In the genomic region with DNA sequence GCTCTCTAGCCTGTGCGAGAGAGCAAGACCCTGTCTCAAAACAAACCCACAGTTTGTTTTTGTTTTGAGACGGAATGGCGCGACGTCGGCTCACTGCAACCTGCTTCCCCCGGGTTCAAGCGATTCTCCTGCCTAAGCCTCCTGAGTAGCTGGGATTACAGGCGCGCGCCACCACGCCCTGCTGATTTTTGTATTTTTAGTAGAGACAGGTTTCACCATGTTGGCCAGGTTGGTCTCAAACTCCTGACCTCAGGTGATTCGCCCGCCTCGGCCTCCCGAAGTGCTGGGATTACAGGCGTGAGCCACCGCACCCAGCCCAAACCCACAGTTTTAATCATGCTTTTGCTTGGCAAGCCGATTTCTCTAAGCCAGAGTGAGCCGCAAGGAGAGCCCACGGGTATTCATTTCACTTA, we compare ENCODE assay signal across 8 cellular contexts. TPM values are rescaled to one million over a fixed set of nuclear protein-coding genes. Genes with fewer than 3 reads are reported as not detected.
A peak's percentile ranks its signal among the peaks of the same experiment; 100 is the strongest.
DNase-seq lines count a peak whose midpoint lies in the region; ATAC-seq and TF ChIP-seq lines count a peak whose summit lies in the region.
"Not testable (repeated sequence)": the region's sequence is repeated elsewhere in the genome, so short reads cannot be mapped to it uniquely, and the experiment has no call there.

No MANE protein-coding gene starts in this region.

- H3K4me3 ChIP-seq in GM06990 (replicated peaks; ENCODE audit: low read depth, low read length) = peak overlapping the region; percentile 90
- H3K4me3 ChIP-seq in LNCaP clone FGC (ENCODE audit: low read depth, low read length) = peak overlapping the region; percentile 76
- H3K4me3 ChIP-seq in mammary epithelial cell (replicated peaks in 1 of 3; ENCODE audit: insufficient read depth in 1 of 3, low read depth in 2 of 3, low read length in 3 of 3) = peak overlapping the region; percentile 88 to 92 (median 91)
- peak overlapping the region; percentile 91 for H3K4me3 ChIP-seq in foreskin fibroblast (ENCODE audit: low read depth in 1 of 2, low read length in 2 of 2)
- H3K4me3 ChIP-seq in gastrocnemius medialis = peak overlapping the region; percentile 92 to 98 (median 95)
- peak overlapping the region; percentile 77 to 89 for H3K4me3 ChIP-seq in vagina

- not testable (repeated sequence) for H3K36me3 ChIP-seq in GM06990 (ENCODE audit: control insufficient read depth, insufficient read depth, low read length); mammary epithelial cell (ENCODE audit: insufficient read depth, low read length); gastrocnemius medialis; vagina

- H3K27ac ChIP-seq in mammary epithelial cell (ENCODE audit: insufficient read depth, low read depth, low read length) = peak overlapping the region; percentile 39
- peak overlapping the region; percentile 89 to 95 (median 92) for H3K27ac ChIP-seq in gastrocnemius medialis
- peak overlapping the region; percentile 87 for H3K27ac ChIP-seq in vagina

- H3K4me1 ChIP-seq in mammary epithelial cell (ENCODE audit: insufficient read depth, low read length) = not testable (repeated sequence)
- H3K4me1 ChIP-seq in gastrocnemius medialis (peaks cover 5 to 13% of the 10 kb centered on the region in 2 donors), vagina (peaks cover 14% of the 10 kb centered on the region)

- not testable (repeated sequence) for TF ChIP-seq POLR2A in gastrocnemius medialis (IDR thresholded peaks at IDR 0.05); vagina (IDR thresholded peaks at IDR 0.05)

- H3K27me3 Mint-ChIP-seq in activated CD4-positive, alpha-beta memory T cell treated with anti-CD3 and anti-CD28 coated beads for 36 hours; mesothelial cell of epicardium (ENCODE audit: low read depth): not testable (repeated sequence)

- dilution Hi-C loops in mammary epithelial cell (cut with HindIII; ENCODE audit: low sequenced_read_pairs) = loop anchor here (5.0 kb wide), 1 partner anchor 38 kb away; no protein-coding TSS in a partner anchor

- H3K36me3 Mint-ChIP-seq in activated CD4-positive, alpha-beta memory T cell treated with anti-CD3 and anti-CD28 coated beads for 36 hours; mesothelial cell of epicardium: not testable (repeated sequence)

- not testable (repeated sequence) for H4K20me1 ChIP-seq in mammary epithelial cell (ENCODE audit: insufficient read depth, low read length)

- not testable (repeated sequence) for ATAC-seq in gastrocnemius medialis

- CTCF ChIA-PET in activated CD4-positive, alpha-beta memory T cell treated with anti-CD3 and anti-CD28 coated beads for 36 hours (lab: Charles Lee) = interaction anchor here (0.6 to 3.7 kb wide), 22 partner anchors 9 to 241 kb away, joined by 3 to 33 read pairs (median 6); a partner anchor contains a TSS
- CTCF ChIA-PET in mammary epithelial cell (lab: Charles Lee; ENCODE audit: low non-redundant PET) = interaction anchor here (0.5 to 1.2 kb wide), 3 partner anchors 19 to 111 kb away, joined by 3 to 7 read pairs (median 4); a partner anchor contains a TSS

- H2AFZ ChIP-seq in mammary epithelial cell (ENCODE audit: low read depth, low read length) = peak overlapping the region; percentile 97

- peak overlapping the region; percentile 95 for H3K4me3 Mint-ChIP-seq in activated CD4-positive, alpha-beta memory T cell treated with anti-CD3 and anti-CD28 coated beads for 36 hours
- H3K4me3 Mint-ChIP-seq in mesothelial cell of epicardium = peak overlapping the region; percentile 88

- not testable (repeated sequence) for BruUV-seq in mammary epithelial cell (replicated peaks; lab: Mats Ljungman, UMichigan)

- not testable (repeated sequence) for H3K27me3 ChIP-seq in GM06990 (replicated peaks; ENCODE audit: control insufficient read depth, insufficient read depth, low read length); mammary epithelial cell (ENCODE audit: insufficient read depth, low read length); gastrocnemius medialis; vagina

- not testable (repeated sequence) for H3K9ac ChIP-seq in mammary epithelial cell (ENCODE audit: insufficient read depth, low read length)

- not testable (repeated sequence) for H3K9me3 ChIP-seq in mammary epithelial cell (replicated peaks; ENCODE audit: insufficient read depth, low read length); gastrocnemius medialis; vagina

- intact Hi-C loops in activated CD4-positive, alpha-beta memory T cell treated with anti-CD3 and anti-CD28 coated beads for 36 hours (cut with micrococcal nuclease) = loop anchor here (1.0 to 5.0 kb wide), 4 partner anchors 19 to 240 kb away; a partner anchor contains a TSS
- intact Hi-C loops in mammary epithelial cell (cut with micrococcal nuclease) (loop anchor here (1.0 kb wide), 1 partner anchor 173 kb away; no protein-coding TSS in a partner anchor), gastrocnemius medialis (cut with DNase I; ENCODE audit: low total_unique reads) (loop anchor here (1.0 kb wide), 1 partner anchor 74 kb away; a partner anchor contains a TSS)
- intact Hi-C loops in vagina (cut with DNase I) = not testable (repeated sequence)

- peak overlapping the region; percentile 88 for H3K27ac Mint-ChIP-seq in activated CD4-positive, alpha-beta memory T cell treated with anti-CD3 and anti-CD28 coated beads for 36 hours
- not testable (repeated sequence) for H3K27ac Mint-ChIP-seq in mesothelial cell of epicardium

- POLR2A ChIA-PET in activated CD4-positive, alpha-beta memory T cell treated with anti-CD3 and anti-CD28 coated beads for 36 hours (lab: Charles Lee) = interaction anchor here (0.5 to 2.3 kb wide), 9 partner anchors 10 to 216 kb away, joined by 3 to 10 read pairs (median 6); a partner anchor contains a TSS

- TF ChIP-seq CTCF in GM06990 (IDR thresholded peaks at IDR 0.05; ENCODE audit: insufficient read depth, low read length, poor library complexity, severe bottlenecking); LNCaP clone FGC (IDR thresholded peaks at IDR 0.05; ENCODE audit: control insufficient read depth, extremely low read depth, insufficient read depth); mammary epithelial cell (conservative IDR thresholded peaks at IDR 0.05 in 1 of 2, IDR thresholded peaks at IDR 0.05 in 1 of 2; ENCODE audit: extremely low read depth in 1 of 2, insufficient read depth in 1 of 2, low read depth in 1 of 2, low read length in 2 of 2); foreskin fibroblast (IDR thresholded peaks at IDR 0.05; ENCODE audit: low read depth, low read length); mesothelial cell of epicardium (IDR thresholded peaks at IDR 0.05; ENCODE audit: unreplicated experiment); gastrocnemius medialis (IDR thresholded peaks at IDR 0.05 in 4 of 5, conservative IDR thresholded peaks at IDR 0.05 in 1 of 5); vagina (IDR thresholded peaks at IDR 0.05): not testable (repeated sequence)

- H3K9me3 Mint-ChIP-seq in activated CD4-positive, alpha-beta memory T cell treated with anti-CD3 and anti-CD28 coated beads for 36 hours; mesothelial cell of epicardium: not testable (repeated sequence)

- not testable (repeated sequence) for DNase-seq in GM06990 (ENCODE audit: extremely low read depth, insufficient read length); LNCaP clone FGC (ENCODE audit: low read depth); activated CD4-positive, alpha-beta memory T cell treated with anti-CD3 and anti-CD28 coated beads for 36 hours; mammary epithelial cell; foreskin fibroblast; mesothelial cell of epicardium (ENCODE audit: low spot score in 2 of 2, unreplicated experiment in 2 of 2); gastrocnemius medialis; vagina (ENCODE audit: extremely low spot score in 2 of 2)

- peaks cover 34% of the 10 kb centered on the region for H3K4me1 Mint-ChIP-seq in activated CD4-positive, alpha-beta memory T cell treated with anti-CD3 and anti-CD28 coated beads for 36 hours (ENCODE audit: low read depth)
- not testable (repeated sequence) for H3K4me1 Mint-ChIP-seq in mesothelial cell of epicardium

- in situ Hi-C loops in mammary epithelial cell (cut with MboI; ENCODE audit: low sequenced_read_pairs in 2 of 2); gastrocnemius medialis (cut with MboI; ENCODE audit: low sequenced_read_pairs in 4 of 4): not testable (repeated sequence)

- H3K4me2 ChIP-seq in mammary epithelial cell (ENCODE audit: insufficient read depth, low read depth, low read length) = peak overlapping the region; percentile 85

- peaks cover 17% of the 10 kb centered on the region for H3K79me2 ChIP-seq in mammary epithelial cell (ENCODE audit: insufficient read depth, low read length)

- 98% methylated on average over 21 of the region's 21 CpGs for WGBS in mammary epithelial cell (ENCODE audit: low coverage, missing lambda C conversion rate)

RNA-seq across cellular contexts. Expression of a gene that starts 0.5 kb away (rescaled TPM):
- 10 to 100 TPM; 13.1 to 17.1 TPM for total RNA-seq in activated CD4-positive, alpha-beta memory T cell treated with anti-CD3 and anti-CD28 coated beads for 36 hours
- total RNA-seq in mammary epithelial cell (10 to 100 TPM; 16.7 to 18.2 TPM), mesothelial cell of epicardium (11.4 to 13.4 TPM (median 11.9 TPM) in 3 replicates), gastrocnemius medialis (10 to 100 TPM; 27.8 to 48.5 (median 35.3) TPM), vagina (24.1 TPM)
- 19.5 TPM for polyA plus RNA-seq in mammary epithelial cell
- polyA minus RNA-seq in mammary epithelial cell = 5.5 TPM

RNA-seq across cellular contexts. Expression of a gene that starts 19.2 kb away (rescaled TPM):
- total RNA-seq in activated CD4-positive, alpha-beta memory T cell treated with anti-CD3 and anti-CD28 coated beads for 36 hours = 1 to 10 TPM; 6.8 to 7.6 TPM
- total RNA-seq in mammary epithelial cell (10 to 100 TPM in 1 of 2 donors, 1 to 10 TPM in 1; 5.0 to 19.1 TPM), mesothelial cell of epicardium (2.5 to 4.5 TPM (median 2.9 TPM) in 3 replicates), gastrocnemius medialis (100 to 1,000 TPM in 2 of 4 donors, 1 to 10 TPM in 2; 4.0 to 662 (median 152) TPM), vagina (14.2 TPM)
- 10.8 TPM for polyA plus RNA-seq in mammary epithelial cell
- 28.3 TPM for polyA minus RNA-seq in mammary epithelial cell

Comparison
In these comparisons a context has a peak if more than half of its experiments do, and no peak if none do; other contexts are left out.
1. H3K27ac ChIP-seq: peak in every context shown above with its lines; median percentile 92 in gastrocnemius medialis; 87 in vagina; 39 in mammary epithelial cell.